In genomic region chr6:151236668-151237401, GRCh38 we compare ENCODE assay signal across 24 cellular contexts.
"Had no signal": no experiment of that assay in that cellular context is flagged by ENCODE, and none has a peak within 500 bp of the region (broad histone marks: within the 10 kb centered on the region; RNA-seq: fewer than 3 reads in every experiment).

No MANE protein-coding gene starts in this region.

- H3K79me2 ChIP-seq: hepatocyte, parathyroid adenoma had no signal

- H3K27ac ChIP-seq: colonic mucosa, foreskin keratinocyte, hepatocyte, parathyroid adenoma, psoas muscle, spleen, thoracic aorta, transverse colon had no signal

- H3K4me1 ChIP-seq: colonic mucosa, foreskin keratinocyte, parathyroid adenoma had no signal

- H3K4me3 Mint-ChIP-seq: naive thymus-derived CD4-positive, alpha-beta T cell; nephron progenitor cell; stimulated activated naive B cell treated with anti-CD40 and anti-IgM and Interleukin-4, amounts not matched to agents 10 μg/mL and 1 μg/mL and 100 μg/mL, for 72 hours; stimulated activated naive CD8-positive, alpha-beta T cell treated with anti-CD3 and anti-CD28 coated beads, Interleukin-15, amount 100 ng/mL, for 72 hours had no signal

- H3K36me3 ChIP-seq: colonic mucosa, spleen, thoracic aorta, transverse colon had no signal

- H3K9me3 Mint-ChIP-seq: stimulated activated naive B cell treated with anti-CD40 and anti-IgM and Interleukin-4, amounts not matched to agents 10 μg/mL and 1 μg/mL and 100 μg/mL, for 72 hours; stimulated activated naive CD8-positive, alpha-beta T cell treated with anti-CD3 and anti-CD28 coated beads, Interleukin-15, amount 100 ng/mL, for 72 hours had no signal

- H3K9ac ChIP-seq: parathyroid adenoma had no signal

- H3K9me3 ChIP-seq: colonic mucosa, psoas muscle, spleen, thoracic aorta, transverse colon had no signal

- H3K27ac Mint-ChIP-seq: naive thymus-derived CD4-positive, alpha-beta T cell; nephron progenitor cell; stimulated activated naive B cell treated with anti-CD40 and anti-IgM and Interleukin-4, amounts not matched to agents 10 μg/mL and 1 μg/mL and 100 μg/mL, for 72 hours; stimulated activated naive CD8-positive, alpha-beta T cell treated with anti-CD3 and anti-CD28 coated beads, Interleukin-15, amount 100 ng/mL, for 72 hours had no signal

- H2AFZ ChIP-seq: hepatocyte, parathyroid adenoma had no signal

- H3K4me2 ChIP-seq: hepatocyte had no signal

- ATAC-seq: foreskin keratinocyte; left colon; left ventricle myocardium superior; naive thymus-derived CD4-positive, alpha-beta T cell; psoas muscle; sciatic nerve; stimulated activated naive B cell treated with anti-CD40 and anti-IgM and Interleukin-4, amounts not matched to agents 10 μg/mL and 1 μg/mL and 100 μg/mL, for 72 hours; stimulated activated naive CD8-positive, alpha-beta T cell treated with anti-CD3 and anti-CD28 coated beads, Interleukin-15, amount 100 ng/mL, for 72 hours had no signal

- DNase-seq: colonic mucosa; dermis blood vessel endothelial cell; erythroblast; foreskin keratinocyte; head of caudate nucleus; left colon; left ventricle myocardium superior; mesendoderm; naive thymus-derived CD4-positive, alpha-beta T cell; nephron progenitor cell; psoas muscle; retina; spleen; stimulated activated CD4-positive, alpha-beta T cell treated with anti-CD3 and anti-CD28 coated beads, Interleukin-15, amount 100 ng/mL, for 24 hours; stimulated activated CD4-positive, alpha-beta T cell treated with anti-CD3 and anti-CD28 coated beads, Interleukin-1b, Interleukin-23, amount 100 ng/mL, for 48 hours; stimulated activated CD4-positive, alpha-beta T cell treated with anti-CD3 and anti-CD28 coated beads, Interleukin-4, amount 100 ng/mL, for 24 hours; stimulated activated naive B cell treated with anti-CD40 and anti-IgM and Interleukin-4, amounts not matched to agents 10 μg/mL and 1 μg/mL and 100 μg/mL, for 72 hours; stimulated activated naive CD8-positive, alpha-beta T cell treated with anti-CD3 and anti-CD28 coated beads, Interleukin-15, amount 100 ng/mL, for 72 hours; transverse colon had no signal

- H3K4me3 ChIP-seq: colonic mucosa, hepatocyte, lung, psoas muscle, spleen, thoracic aorta, transverse colon had no signal
